ENCODE assay signal across 1 cellular context in genomic region chr1:175192111-175192629, GRCh38.
TF ChIP-seq lines count a peak whose summit lies in the region.

No MANE protein-coding gene starts in this region.

TF ChIP-seq in K562, 482 proteins besides CTCF, POLR2A, EP300 and RAD21 (continued from another document and continues in another):
- TF ChIP-seq KAT8 (IDR thresholded peaks at IDR 0.05; ENCODE audit: low read depth) (no peak), EZH2 (IDR thresholded peaks at IDR 0.05; ENCODE audit: borderline replicate concordance, low read depth, low read length) (no peak), ZBTB11 (CRISPR knock-in tag; IDR thresholded peaks at IDR 0.05) (peak in 1 of 3 experiments; percentile 84; a peak in 3 of 6 replicates), HMG20B (CRISPR knock-in tag; IDR thresholded peaks at IDR 0.05) (no peak), ZBTB17 (CRISPR knock-in tag; IDR thresholded peaks at IDR 0.05) (no peak), NEUROD1 (IDR thresholded peaks at IDR 0.05; ENCODE audit: borderline replicate concordance, low read depth, low read length, partially characterized antibody) (no peak), EWSR1 (IDR thresholded peaks at IDR 0.05; ENCODE audit: borderline replicate concordance, low read depth, partially characterized antibody) (no peak), ZNF224 (CRISPR knock-in tag; IDR thresholded peaks at IDR 0.05) (no peak), ZFX (CRISPR knock-in tag; IDR thresholded peaks at IDR 0.05) (no peak), GTF2A2 (tag; IDR thresholded peaks at IDR 0.05) (no peak), ZNF639 (CRISPR knock-in tag; conservative IDR thresholded peaks at IDR 0.05 in 1 of 2, IDR thresholded peaks at IDR 0.05 in 1 of 2) (no peak), CHD1 (IDR thresholded peaks at IDR 0.05; ENCODE audit: low read length) (peak; percentile 1), E2F5 (CRISPR knock-in tag; IDR thresholded peaks at IDR 0.05) (no peak), GABPA (tag; conservative IDR thresholded peaks at IDR 0.05; ENCODE audit: low read depth) (no peak), GTF2F1 (IDR thresholded peaks at IDR 0.05; ENCODE audit: low read depth, low read length) (no peak), SMARCA4 (IDR thresholded peaks at IDR 0.05) (peak; percentile 18; the same call in 1 of the 2 replicates), UBTF (IDR thresholded peaks at IDR 0.05; ENCODE audit: borderline replicate concordance in 1 of 2, low read depth in 2 of 2, low read length in 2 of 2) (peak in 1 of 2 experiments; percentile 76; a peak in 3 of 4 replicates)
- TF ChIP-seq, protein P1, sequence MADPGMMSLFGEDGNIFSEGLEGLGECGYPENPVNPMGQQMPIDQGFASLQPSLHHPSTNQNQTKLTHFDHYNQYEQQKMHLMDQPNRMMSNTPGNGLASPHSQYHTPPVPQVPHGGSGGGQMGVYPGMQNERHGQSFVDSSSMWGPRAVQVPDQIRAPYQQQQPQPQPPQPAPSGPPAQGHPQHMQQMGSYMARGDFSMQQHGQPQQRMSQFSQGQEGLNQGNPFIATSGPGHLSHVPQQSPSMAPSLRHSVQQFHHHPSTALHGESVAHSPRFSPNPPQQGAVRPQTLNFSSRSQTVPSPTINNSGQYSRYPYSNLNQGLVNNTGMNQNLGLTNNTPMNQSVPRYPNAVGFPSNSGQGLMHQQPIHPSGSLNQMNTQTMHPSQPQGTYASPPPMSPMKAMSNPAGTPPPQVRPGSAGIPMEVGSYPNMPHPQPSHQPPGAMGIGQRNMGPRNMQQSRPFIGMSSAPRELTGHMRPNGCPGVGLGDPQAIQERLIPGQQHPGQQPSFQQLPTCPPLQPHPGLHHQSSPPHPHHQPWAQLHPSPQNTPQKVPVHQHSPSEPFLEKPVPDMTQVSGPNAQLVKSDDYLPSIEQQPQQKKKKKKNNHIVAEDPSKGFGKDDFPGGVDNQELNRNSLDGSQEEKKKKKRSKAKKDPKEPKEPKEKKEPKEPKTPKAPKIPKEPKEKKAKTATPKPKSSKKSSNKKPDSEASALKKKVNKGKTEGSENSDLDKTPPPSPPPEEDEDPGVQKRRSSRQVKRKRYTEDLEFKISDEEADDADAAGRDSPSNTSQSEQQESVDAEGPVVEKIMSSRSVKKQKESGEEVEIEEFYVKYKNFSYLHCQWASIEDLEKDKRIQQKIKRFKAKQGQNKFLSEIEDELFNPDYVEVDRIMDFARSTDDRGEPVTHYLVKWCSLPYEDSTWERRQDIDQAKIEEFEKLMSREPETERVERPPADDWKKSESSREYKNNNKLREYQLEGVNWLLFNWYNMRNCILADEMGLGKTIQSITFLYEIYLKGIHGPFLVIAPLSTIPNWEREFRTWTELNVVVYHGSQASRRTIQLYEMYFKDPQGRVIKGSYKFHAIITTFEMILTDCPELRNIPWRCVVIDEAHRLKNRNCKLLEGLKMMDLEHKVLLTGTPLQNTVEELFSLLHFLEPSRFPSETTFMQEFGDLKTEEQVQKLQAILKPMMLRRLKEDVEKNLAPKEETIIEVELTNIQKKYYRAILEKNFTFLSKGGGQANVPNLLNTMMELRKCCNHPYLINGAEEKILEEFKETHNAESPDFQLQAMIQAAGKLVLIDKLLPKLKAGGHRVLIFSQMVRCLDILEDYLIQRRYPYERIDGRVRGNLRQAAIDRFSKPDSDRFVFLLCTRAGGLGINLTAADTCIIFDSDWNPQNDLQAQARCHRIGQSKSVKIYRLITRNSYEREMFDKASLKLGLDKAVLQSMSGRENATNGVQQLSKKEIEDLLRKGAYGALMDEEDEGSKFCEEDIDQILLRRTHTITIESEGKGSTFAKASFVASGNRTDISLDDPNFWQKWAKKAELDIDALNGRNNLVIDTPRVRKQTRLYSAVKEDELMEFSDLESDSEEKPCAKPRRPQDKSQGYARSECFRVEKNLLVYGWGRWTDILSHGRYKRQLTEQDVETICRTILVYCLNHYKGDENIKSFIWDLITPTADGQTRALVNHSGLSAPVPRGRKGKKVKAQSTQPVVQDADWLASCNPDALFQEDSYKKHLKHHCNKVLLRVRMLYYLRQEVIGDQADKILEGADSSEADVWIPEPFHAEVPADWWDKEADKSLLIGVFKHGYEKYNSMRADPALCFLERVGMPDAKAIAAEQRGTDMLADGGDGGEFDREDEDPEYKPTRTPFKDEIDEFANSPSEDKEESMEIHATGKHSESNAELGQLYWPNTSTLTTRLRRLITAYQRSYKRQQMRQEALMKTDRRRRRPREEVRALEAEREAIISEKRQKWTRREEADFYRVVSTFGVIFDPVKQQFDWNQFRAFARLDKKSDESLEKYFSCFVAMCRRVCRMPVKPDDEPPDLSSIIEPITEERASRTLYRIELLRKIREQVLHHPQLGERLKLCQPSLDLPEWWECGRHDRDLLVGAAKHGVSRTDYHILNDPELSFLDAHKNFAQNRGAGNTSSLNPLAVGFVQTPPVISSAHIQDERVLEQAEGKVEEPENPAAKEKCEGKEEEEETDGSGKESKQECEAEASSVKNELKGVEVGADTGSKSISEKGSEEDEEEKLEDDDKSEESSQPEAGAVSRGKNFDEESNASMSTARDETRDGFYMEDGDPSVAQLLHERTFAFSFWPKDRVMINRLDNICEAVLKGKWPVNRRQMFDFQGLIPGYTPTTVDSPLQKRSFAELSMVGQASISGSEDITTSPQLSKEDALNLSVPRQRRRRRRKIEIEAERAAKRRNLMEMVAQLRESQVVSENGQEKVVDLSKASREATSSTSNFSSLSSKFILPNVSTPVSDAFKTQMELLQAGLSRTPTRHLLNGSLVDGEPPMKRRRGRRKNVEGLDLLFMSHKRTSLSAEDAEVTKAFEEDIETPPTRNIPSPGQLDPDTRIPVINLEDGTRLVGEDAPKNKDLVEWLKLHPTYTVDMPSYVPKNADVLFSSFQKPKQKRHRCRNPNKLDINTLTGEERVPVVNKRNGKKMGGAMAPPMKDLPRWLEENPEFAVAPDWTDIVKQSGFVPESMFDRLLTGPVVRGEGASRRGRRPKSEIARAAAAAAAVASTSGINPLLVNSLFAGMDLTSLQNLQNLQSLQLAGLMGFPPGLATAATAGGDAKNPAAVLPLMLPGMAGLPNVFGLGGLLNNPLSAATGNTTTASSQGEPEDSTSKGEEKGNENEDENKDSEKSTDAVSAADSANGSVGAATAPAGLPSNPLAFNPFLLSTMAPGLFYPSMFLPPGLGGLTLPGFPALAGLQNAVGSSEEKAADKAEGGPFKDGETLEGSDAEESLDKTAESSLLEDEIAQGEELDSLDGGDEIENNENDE (IDR thresholded peaks at IDR 0.05; ENCODE audit: low read depth, low read length), result no peak
- TF ChIP-seq, protein P2, sequence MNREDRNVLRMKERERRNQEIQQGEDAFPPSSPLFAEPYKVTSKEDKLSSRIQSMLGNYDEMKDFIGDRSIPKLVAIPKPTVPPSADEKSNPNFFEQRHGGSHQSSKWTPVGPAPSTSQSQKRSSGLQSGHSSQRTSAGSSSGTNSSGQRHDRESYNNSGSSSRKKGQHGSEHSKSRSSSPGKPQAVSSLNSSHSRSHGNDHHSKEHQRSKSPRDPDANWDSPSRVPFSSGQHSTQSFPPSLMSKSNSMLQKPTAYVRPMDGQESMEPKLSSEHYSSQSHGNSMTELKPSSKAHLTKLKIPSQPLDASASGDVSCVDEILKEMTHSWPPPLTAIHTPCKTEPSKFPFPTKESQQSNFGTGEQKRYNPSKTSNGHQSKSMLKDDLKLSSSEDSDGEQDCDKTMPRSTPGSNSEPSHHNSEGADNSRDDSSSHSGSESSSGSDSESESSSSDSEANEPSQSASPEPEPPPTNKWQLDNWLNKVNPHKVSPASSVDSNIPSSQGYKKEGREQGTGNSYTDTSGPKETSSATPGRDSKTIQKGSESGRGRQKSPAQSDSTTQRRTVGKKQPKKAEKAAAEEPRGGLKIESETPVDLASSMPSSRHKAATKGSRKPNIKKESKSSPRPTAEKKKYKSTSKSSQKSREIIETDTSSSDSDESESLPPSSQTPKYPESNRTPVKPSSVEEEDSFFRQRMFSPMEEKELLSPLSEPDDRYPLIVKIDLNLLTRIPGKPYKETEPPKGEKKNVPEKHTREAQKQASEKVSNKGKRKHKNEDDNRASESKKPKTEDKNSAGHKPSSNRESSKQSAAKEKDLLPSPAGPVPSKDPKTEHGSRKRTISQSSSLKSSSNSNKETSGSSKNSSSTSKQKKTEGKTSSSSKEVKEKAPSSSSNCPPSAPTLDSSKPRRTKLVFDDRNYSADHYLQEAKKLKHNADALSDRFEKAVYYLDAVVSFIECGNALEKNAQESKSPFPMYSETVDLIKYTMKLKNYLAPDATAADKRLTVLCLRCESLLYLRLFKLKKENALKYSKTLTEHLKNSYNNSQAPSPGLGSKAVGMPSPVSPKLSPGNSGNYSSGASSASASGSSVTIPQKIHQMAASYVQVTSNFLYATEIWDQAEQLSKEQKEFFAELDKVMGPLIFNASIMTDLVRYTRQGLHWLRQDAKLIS (CRISPR knock-in tag; IDR thresholded peaks at IDR 0.05), result peak; percentile 1; the same call in 1 of the 2 replicates
